In the genomic region with DNA sequence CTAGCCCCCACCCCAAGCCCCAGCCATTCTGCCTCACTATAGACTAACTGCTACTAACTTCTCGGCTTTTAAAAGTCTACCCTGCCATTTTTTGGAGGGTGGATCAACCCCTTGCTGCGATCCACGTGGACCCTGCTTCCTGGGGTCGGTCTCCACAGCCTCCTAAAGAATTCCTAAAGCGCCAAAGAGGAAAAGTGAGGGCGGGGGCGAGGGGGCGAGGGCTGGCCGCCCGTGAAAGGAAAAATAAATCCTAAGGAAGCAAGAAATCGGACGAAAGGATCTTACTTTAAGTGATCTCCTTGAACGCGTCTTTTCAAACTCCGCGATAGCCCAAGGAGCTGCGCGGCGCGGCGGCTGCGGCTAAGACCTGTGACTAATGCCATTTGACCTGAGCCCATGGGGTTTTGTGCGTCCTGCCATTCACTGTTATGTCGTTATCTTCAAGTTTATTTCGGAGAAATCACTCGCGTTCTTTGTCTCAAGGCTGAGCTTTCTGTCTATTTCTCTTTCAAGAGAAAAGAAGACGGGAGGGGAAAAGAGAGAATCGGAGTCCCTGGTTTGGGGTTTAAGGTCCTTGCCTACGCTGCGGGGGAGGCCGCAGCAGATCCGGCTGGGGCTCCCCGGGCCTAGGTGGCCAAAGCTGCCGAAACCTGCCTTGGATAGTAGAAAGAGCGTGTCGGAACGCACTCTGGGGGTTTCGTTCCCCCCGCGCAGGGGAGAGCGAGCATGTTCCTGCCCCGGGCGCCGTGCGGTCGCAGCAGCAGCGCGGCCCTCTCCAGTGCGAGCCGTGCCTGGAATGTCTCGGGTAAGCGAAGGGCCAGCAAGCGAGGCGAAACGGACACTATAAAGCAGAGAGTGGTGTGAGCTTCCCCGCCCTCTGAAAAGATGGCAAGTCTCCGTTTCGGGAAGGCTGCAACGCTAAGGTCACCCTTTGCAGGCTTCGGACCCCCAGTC, we compare ENCODE assay signal across 9 cellular contexts. TPM values are rescaled to one million over a fixed set of nuclear protein-coding genes. Genes with fewer than 3 reads are reported as not detected.
DNase-seq lines count a peak whose midpoint lies in the region; ATAC-seq and TF ChIP-seq lines count a peak whose summit lies in the region.
"Had no signal": no experiment of that assay in that cellular context is flagged by ENCODE, and none has a peak within 500 bp of the region (broad histone marks: within the 10 kb centered on the region; RNA-seq: fewer than 3 reads in every experiment).

No MANE protein-coding gene starts in this region.

- ATAC-seq in right cardiac atrium (peak; percentile 40 to 51), GM21825 (IDR thresholded peaks at IDR 0.05; ENCODE audit: unreplicated experiment) (no peak)
- ATAC-seq in stimulated activated effector memory CD8-positive, alpha-beta T cell treated with anti-CD3 and anti-CD28 coated beads, Interleukin-12 subunit alpha, Interleukin-12 subunit beta, amount 100 ng/mL, for 72 hours: no peak

- H3K4me1 Mint-ChIP-seq in activated T-helper 1 cell treated with anti-CD3 and anti-CD28 coated beads, Interleukin-12 subunit alpha, Interleukin-12 subunit beta, Interleukin-2, Interleukin-4 antibody, amounts not matched to agents 30 ng/mL and 10 ng/mL and 1 ng/mL, durations not matched to agents 14 hours and 24 hours and 36 hours (ENCODE audit: low read depth): peaks cover 8% of the 10 kb centered on the region
- peaks cover 31% of the 10 kb centered on the region for H3K4me1 Mint-ChIP-seq in stimulated activated effector memory CD8-positive, alpha-beta T cell treated with anti-CD3 and anti-CD28 coated beads, Interleukin-12 subunit alpha, Interleukin-12 subunit beta, amount 100 ng/mL, for 72 hours

- peaks cover 74% of the 10 kb centered on the region for H3K27me3 Mint-ChIP-seq in activated T-helper 1 cell treated with anti-CD3 and anti-CD28 coated beads, Interleukin-12 subunit alpha, Interleukin-12 subunit beta, Interleukin-2, Interleukin-4 antibody, amounts not matched to agents 30 ng/mL and 10 ng/mL and 1 ng/mL, durations not matched to agents 14 hours and 24 hours and 36 hours (ENCODE audit: insufficient read depth)

- H3K27me3 ChIP-seq in right cardiac atrium (ENCODE audit: control insufficient read depth, insufficient read depth): peaks cover 9% of the 10 kb centered on the region

- H3K9me3 Mint-ChIP-seq in activated T-helper 1 cell treated with anti-CD3 and anti-CD28 coated beads, Interleukin-12 subunit alpha, Interleukin-12 subunit beta, Interleukin-2, Interleukin-4 antibody, amounts not matched to agents 30 ng/mL and 10 ng/mL and 1 ng/mL, durations not matched to agents 14 hours and 24 hours and 36 hours: peaks cover 14% of the 10 kb centered on the region
- no peaks in the 10 kb centered on the region for H3K9me3 Mint-ChIP-seq in stimulated activated effector memory CD8-positive, alpha-beta T cell treated with anti-CD3 and anti-CD28 coated beads, Interleukin-12 subunit alpha, Interleukin-12 subunit beta, amount 100 ng/mL, for 72 hours

- H3K4me1 ChIP-seq in right cardiac atrium (ENCODE audit: control insufficient read depth, insufficient read depth, low read length): peaks cover 4% of the 10 kb centered on the region

- no peaks in the 10 kb centered on the region for H3K9me3 ChIP-seq in right cardiac atrium (ENCODE audit: control insufficient read depth, low read length)

- peak overlapping the region; percentile 52 for H3K27ac Mint-ChIP-seq in activated T-helper 1 cell treated with anti-CD3 and anti-CD28 coated beads, Interleukin-12 subunit alpha, Interleukin-12 subunit beta, Interleukin-2, Interleukin-4 antibody, amounts not matched to agents 30 ng/mL and 10 ng/mL and 1 ng/mL, durations not matched to agents 14 hours and 24 hours and 36 hours
- H3K27ac Mint-ChIP-seq in stimulated activated effector memory CD8-positive, alpha-beta T cell treated with anti-CD3 and anti-CD28 coated beads, Interleukin-12 subunit alpha, Interleukin-12 subunit beta, amount 100 ng/mL, for 72 hours: no peak overlapping the region

- H3K36me3 Mint-ChIP-seq in activated T-helper 1 cell treated with anti-CD3 and anti-CD28 coated beads, Interleukin-12 subunit alpha, Interleukin-12 subunit beta, Interleukin-2, Interleukin-4 antibody, amounts not matched to agents 30 ng/mL and 10 ng/mL and 1 ng/mL, durations not matched to agents 14 hours and 24 hours and 36 hours (ENCODE audit: low read depth): peaks cover 8% of the 10 kb centered on the region
- no peaks in the 10 kb centered on the region for H3K36me3 Mint-ChIP-seq in stimulated activated effector memory CD8-positive, alpha-beta T cell treated with anti-CD3 and anti-CD28 coated beads, Interleukin-12 subunit alpha, Interleukin-12 subunit beta, amount 100 ng/mL, for 72 hours

- no peak for TF ChIP-seq CTCF in GM20000 (IDR thresholded peaks at IDR 0.05; ENCODE audit: extremely low read depth, missing control alignments)

- H3K4me3 ChIP-seq in right cardiac atrium (ENCODE audit: low read length): peak overlapping the region; percentile 29

- 2% methylated on average over 61 of the region's 61 CpGs for WGBS in right cardiac atrium

- no peak overlapping the region for H3K27ac ChIP-seq in right cardiac atrium (ENCODE audit: low read length)
- H3K27ac ChIP-seq: HL-60 had no signal

- peak; percentile 27 to 43 for DNase-seq in NCI-H524 (lab: John Stamatoyannopoulos, UW)
- DNase-seq in NCI-H524 treated with DMSO at 0.1 percent for 48 hours (lab: John Stamatoyannopoulos, UW): no peak
- no peak for DNase-seq in activated T-helper 1 cell treated with anti-CD3 and anti-CD28 coated beads, Interleukin-12 subunit alpha, Interleukin-12 subunit beta, Interleukin-2, Interleukin-4 antibody, amounts not matched to agents 30 ng/mL and 10 ng/mL and 1 ng/mL, durations not matched to agents 14 hours and 24 hours and 36 hours (ENCODE audit: low spot score)
- DNase-seq in right cardiac atrium: no peak
- no peak for DNase-seq in stimulated activated effector memory CD8-positive, alpha-beta T cell treated with anti-CD3 and anti-CD28 coated beads, Interleukin-12 subunit alpha, Interleukin-12 subunit beta, amount 100 ng/mL, for 72 hours (ENCODE audit: low spot score in 2 of 2)
- DNase-seq in GM20000 (ENCODE audit: low spot score): no peak
- DNase-seq in LoVo (ENCODE audit: low spot score): no peak

- intact Hi-C loops in activated T-helper 1 cell treated with anti-CD3 and anti-CD28 coated beads, Interleukin-12 subunit alpha, Interleukin-12 subunit beta, Interleukin-2, Interleukin-4 antibody, amounts not matched to agents 30 ng/mL and 10 ng/mL and 1 ng/mL, durations not matched to agents 14 hours and 24 hours and 36 hours (cut with micrococcal nuclease): loop anchor here (5.0 kb wide), 1 partner anchor 509 kb away; no protein-coding TSS in a partner anchor
- intact Hi-C loops in right cardiac atrium (cut with DNase I): no loop called here

- no peak overlapping the region for H3K4me3 Mint-ChIP-seq in activated T-helper 1 cell treated with anti-CD3 and anti-CD28 coated beads, Interleukin-12 subunit alpha, Interleukin-12 subunit beta, Interleukin-2, Interleukin-4 antibody, amounts not matched to agents 30 ng/mL and 10 ng/mL and 1 ng/mL, durations not matched to agents 14 hours and 24 hours and 36 hours
- peak overlapping the region; percentile 54 for H3K4me3 Mint-ChIP-seq in stimulated activated effector memory CD8-positive, alpha-beta T cell treated with anti-CD3 and anti-CD28 coated beads, Interleukin-12 subunit alpha, Interleukin-12 subunit beta, amount 100 ng/mL, for 72 hours

RNA-seq across cellular contexts. Expression of a gene that starts 2.8 kb away (rescaled TPM):
- not detected in 2 replicates for total RNA-seq in activated T-helper 1 cell treated with anti-CD3 and anti-CD28 coated beads, Interleukin-12 subunit alpha, Interleukin-12 subunit beta, Interleukin-2, Interleukin-4 antibody, amounts not matched to agents 30 ng/mL and 10 ng/mL and 1 ng/mL, durations not matched to agents 14 hours and 24 hours and 36 hours
- not detected for total RNA-seq in right cardiac atrium
- polyA plus RNA-seq in right cardiac atrium: not detected

Comparison
In these comparisons a context has a peak if more than half of its experiments do, and no peak if none do; other contexts are left out.
1. DNase-seq: peak in NCI-H524 (2 of 2); none in NCI-H524 treated with DMSO at 0.1 percent for 48 hours (single experiment), activated T-helper 1 cell treated with anti-CD3 and anti-CD28 coated beads, Interleukin-12 subunit alpha, Interleukin-12 subunit beta, Interleukin-2, Interleukin-4 antibody, amounts not matched to agents 30 ng/mL and 10 ng/mL and 1 ng/mL, durations not matched to agents 14 hours and 24 hours and 36 hours (single experiment), right cardiac atrium (0 of 3), stimulated activated effector memory CD8-positive, alpha-beta T cell treated with anti-CD3 and anti-CD28 coated beads, Interleukin-12 subunit alpha, Interleukin-12 subunit beta, amount 100 ng/mL, for 72 hours (0 of 2), GM20000 (single experiment) and LoVo (single experiment).
2. ATAC-seq: peak in right cardiac atrium (2 of 2); none in stimulated activated effector memory CD8-positive, alpha-beta T cell treated with anti-CD3 and anti-CD28 coated beads, Interleukin-12 subunit alpha, Interleukin-12 subunit beta, amount 100 ng/mL, for 72 hours (single experiment) and GM21825 (single experiment).